In the genomic region with DNA sequence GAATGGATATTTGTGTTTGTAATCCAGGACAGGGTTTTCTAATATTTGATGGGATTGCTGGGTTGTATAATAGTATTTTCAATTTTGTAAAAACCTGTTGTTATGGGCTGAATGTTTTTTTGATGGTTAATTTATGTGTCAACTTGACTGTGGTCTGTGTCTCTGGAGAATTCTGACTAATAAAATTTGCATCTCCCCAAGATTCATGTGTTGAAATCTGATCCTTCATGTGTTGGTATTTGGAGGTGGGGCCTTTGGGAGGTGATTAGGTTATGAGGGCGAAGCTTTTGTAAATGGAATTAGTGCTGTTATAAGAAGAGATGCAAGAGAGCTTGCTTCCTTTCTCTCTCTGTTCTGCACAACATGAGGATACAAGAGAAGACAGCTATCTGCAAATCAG, we compare ENCODE assay signal across 39 cellular contexts. TPM values are rescaled to one million over a fixed set of nuclear protein-coding genes. Genes with fewer than 3 reads are reported as not detected.
"Had no signal": no experiment of that assay in that cellular context is flagged by ENCODE, and none has a peak within 500 bp of the region (broad histone marks: within the 10 kb centered on the region; RNA-seq: fewer than 3 reads in every experiment).

No MANE protein-coding gene starts in this region.

- H3K27me3 Mint-ChIP-seq: activated CD4-positive, alpha-beta memory T cell treated with anti-CD3 and anti-CD28 coated beads, Interleukin-2, amount 10 ng/mL, durations not matched to agents 7 days and 5 days had no signal

- H3K27ac Mint-ChIP-seq: activated CD4-positive, alpha-beta memory T cell treated with anti-CD3 and anti-CD28 coated beads, Interleukin-2, amount 10 ng/mL, durations not matched to agents 7 days and 5 days; activated CD8-positive, alpha-beta memory T cell treated with anti-CD3 and anti-CD28 coated beads, Interleukin-2, amount 10 ng/mL, durations not matched to agents 7 days and 5 days; activated naive CD8-positive, alpha-beta T cell treated with anti-CD3 and anti-CD28 coated beads for 36 hours; activated T-cell treated with anti-CD3 and anti-CD28 coated beads, Interleukin-2, amount 50 U/mL, for 72 hours; activated T-helper 17 cell treated with anti-CD3 and anti-CD28 coated beads, Interleukin-2, amount 50 U/mL, for 72 hours had no signal

- DNase-seq: activated CD4-positive, alpha-beta memory T cell treated with anti-CD3 and anti-CD28 coated beads, Interleukin-2, amount 10 ng/mL, durations not matched to agents 7 days and 5 days; activated CD4-positive, alpha-beta T cell treated with anti-CD3 and anti-CD28 coated beads for 1 hour; activated CD4-positive, alpha-beta T cell treated with anti-CD3 and anti-CD28 coated beads for 48 hours; activated CD4-positive, CD25-positive, alpha-beta regulatory T cell; activated CD8-positive, alpha-beta memory T cell treated with anti-CD3 and anti-CD28 coated beads for 24 hours; activated CD8-positive, alpha-beta memory T cell treated with anti-CD3 and anti-CD28 coated beads, Interleukin-2, amount 10 ng/mL, durations not matched to agents 7 days and 5 days; activated effector memory CD4-positive, alpha-beta T cell treated with anti-CD3 and anti-CD28 coated beads, Interleukin-2, amount 50 U/mL, for 16 hours; activated naive CD4-positive, alpha-beta T cell; activated naive CD4-positive, alpha-beta T cell treated with anti-CD3 and anti-CD28 coated beads, Interleukin-2, amount 50 U/mL, for 16 hours; activated naive CD8-positive, alpha-beta T cell treated with anti-CD3 and anti-CD28 coated beads for 36 hours; activated T-cell treated with anti-CD3 and anti-CD28 coated beads, Interleukin-2, amount 50 U/mL, for 1 hour; activated T-cell treated with anti-CD3 and anti-CD28 coated beads, Interleukin-2, amount 50 U/mL, for 72 hours; amniotic stem cell; aorta; brain microvascular endothelial cell; MG63; NCI-H1048; NCI-H1105 treated with DMSO at 0.1 percent for 48 hours; NCI-H1436; NCI-H1694; NCI-H1930; NCI-H2081 treated with DMSO at 0.1 percent for 48 hours; NCI-H226; NCI-H446 treated with DMSO at 0.1 percent for 48 hours; NCI-H524; NCI-H748 treated with DMSO at 0.1 percent for 48 hours; NK-92 treated with Interleukin-12 subunit alpha and Interleukin-12 subunit beta, amount 100 ng/mL, for 24 hours; PC-9; SIG-M5; T-helper 1 cell; T-helper 2 cell; T1000; WERI-Rb-1 had no signal

- ATAC-seq: activated CD8-positive, alpha-beta memory T cell treated with anti-CD3 and anti-CD28 coated beads, Interleukin-2, amount 10 ng/mL, durations not matched to agents 7 days and 5 days; activated T-cell treated with anti-CD3 and anti-CD28 coated beads, Interleukin-2, amount 50 U/mL, for 72 hours; activated T-helper 17 cell treated with anti-CD3 and anti-CD28 coated beads, Interleukin-2, amount 50 U/mL, for 72 hours; Right ventricle myocardium inferior; SK-N-SH treated with all-trans-retinoic acid at 6 μM for 48 hours had no signal

- H3K36me3 Mint-ChIP-seq: activated CD8-positive, alpha-beta memory T cell treated with anti-CD3 and anti-CD28 coated beads, Interleukin-2, amount 10 ng/mL, durations not matched to agents 7 days and 5 days; activated naive CD8-positive, alpha-beta T cell treated with anti-CD3 and anti-CD28 coated beads for 36 hours had no signal

- H3K4me3 ChIP-seq: cardiac muscle cell, MG63, PC-9 had no signal

- H3K4me3 Mint-ChIP-seq: activated CD4-positive, alpha-beta memory T cell treated with anti-CD3 and anti-CD28 coated beads, Interleukin-2, amount 10 ng/mL, durations not matched to agents 7 days and 5 days; activated CD8-positive, alpha-beta memory T cell treated with anti-CD3 and anti-CD28 coated beads, Interleukin-2, amount 10 ng/mL, durations not matched to agents 7 days and 5 days; activated naive CD8-positive, alpha-beta T cell treated with anti-CD3 and anti-CD28 coated beads for 36 hours; activated T-cell treated with anti-CD3 and anti-CD28 coated beads, Interleukin-2, amount 50 U/mL, for 72 hours; activated T-helper 17 cell treated with anti-CD3 and anti-CD28 coated beads, Interleukin-2, amount 50 U/mL, for 72 hours; central memory CD8-positive, alpha-beta T cell had no signal

- H3K4me1 Mint-ChIP-seq: activated CD4-positive, alpha-beta memory T cell treated with anti-CD3 and anti-CD28 coated beads, Interleukin-2, amount 10 ng/mL, durations not matched to agents 7 days and 5 days; activated CD8-positive, alpha-beta memory T cell treated with anti-CD3 and anti-CD28 coated beads, Interleukin-2, amount 10 ng/mL, durations not matched to agents 7 days and 5 days; activated naive CD8-positive, alpha-beta T cell treated with anti-CD3 and anti-CD28 coated beads for 36 hours; activated T-helper 17 cell treated with anti-CD3 and anti-CD28 coated beads, Interleukin-2, amount 50 U/mL, for 72 hours; central memory CD8-positive, alpha-beta T cell had no signal

- H3K9me3 Mint-ChIP-seq: activated CD4-positive, alpha-beta memory T cell treated with anti-CD3 and anti-CD28 coated beads, Interleukin-2, amount 10 ng/mL, durations not matched to agents 7 days and 5 days; central memory CD8-positive, alpha-beta T cell had no signal

RNA-seq across cellular contexts. Expression of a gene that starts 48.7 kb away (rescaled TPM):
- total RNA-seq: activated CD4-positive, alpha-beta memory T cell treated with anti-CD3 and anti-CD28 coated beads, Interleukin-2, amount 10 ng/mL, durations not matched to agents 7 days and 5 days; activated naive CD8-positive, alpha-beta T cell treated with anti-CD3 and anti-CD28 coated beads for 36 hours; activated T-helper 17 cell treated with anti-CD3 and anti-CD28 coated beads, Interleukin-2, amount 50 U/mL, for 72 hours; OCI-LY7 had no signal
